Comparison of ENCODE assay signal across 1 cellular context in genomic region chr6:1316482-1317220, GRCh38.
TF ChIP-seq lines count a peak whose summit lies in the region.

No MANE protein-coding gene starts in this region.

TF ChIP-seq in HepG2, 621 proteins besides CTCF, POLR2A, EP300 and RAD21 (continued from another document and continues in another):
- TF ChIP-seq PBX3 (CRISPR knock-in tag; IDR thresholded peaks at IDR 0.05; ENCODE audit: borderline replicate concordance) (no peak), CAMTA2 (CRISPR knock-in tag; IDR thresholded peaks at IDR 0.05; ENCODE audit: borderline replicate concordance) (peak; percentile 36; the same call in 1 of the 2 replicates), TFAP4 (IDR thresholded peaks at IDR 0.05; ENCODE audit: borderline replicate concordance, low read depth) (peak; percentile 27; the same call in 1 of the 2 replicates), ZNF746 (CRISPR knock-in tag; IDR thresholded peaks at IDR 0.05) (peak; percentile 85), TEAD3 (CRISPR knock-in tag; optimal IDR thresholded peaks at IDR 0.05; ENCODE audit: borderline replicate concordance) (peak; percentile 59), ZNF576 (CRISPR knock-in tag; IDR thresholded peaks at IDR 0.05) (0 out of 2 replicates have a peak, but pooled peaks have one; percentile 48), ARID4A (CRISPR knock-in tag; IDR thresholded peaks at IDR 0.05; ENCODE audit: borderline replicate concordance) (0 out of 2 replicates have a peak, but pooled peaks have one; percentile 4), KDM5B (CRISPR knock-in tag; IDR thresholded peaks at IDR 0.05; ENCODE audit: borderline replicate concordance) (peak; percentile 79), ZNF468 (CRISPR knock-in tag; IDR thresholded peaks at IDR 0.05) (no peak), PCBP1 (IDR thresholded peaks at IDR 0.05; ENCODE audit: borderline replicate concordance, low read depth, low read length) (peak; percentile 86; the same call in 1 of the 2 replicates), ZNF670 (CRISPR knock-in tag; IDR thresholded peaks at IDR 0.05; ENCODE audit: borderline replicate concordance) (no peak), ZNF235 (CRISPR knock-in tag; IDR thresholded peaks at IDR 0.05; ENCODE audit: borderline replicate concordance) (0 out of 2 replicates have a peak, but pooled peaks have one; percentile 71), ZBTB7A (CRISPR knock-in tag; IDR thresholded peaks at IDR 0.05) (peak; percentile 44; the same call in 1 of the 2 replicates), ETV6 (CRISPR knock-in tag; conservative IDR thresholded peaks at IDR 0.05) (no peak), HNF4A (CRISPR knock-in tag; IDR thresholded peaks at IDR 0.05) (no peak), FOXJ3 (CRISPR knock-in tag; IDR thresholded peaks at IDR 0.05; ENCODE audit: borderline replicate concordance) (no peak), GZF1 (CRISPR knock-in tag; IDR thresholded peaks at IDR 0.05) (0 out of 2 replicates have a peak, but pooled peaks have one; percentile 68), DMAP1 (CRISPR knock-in tag; IDR thresholded peaks at IDR 0.05) (peak; percentile 34; the same call in 1 of the 2 replicates), ZNF362 (CRISPR knock-in tag; IDR thresholded peaks at IDR 0.05; ENCODE audit: borderline replicate concordance) (peak; percentile 38; the same call in 1 of the 2 replicates), SIN3A (IDR thresholded peaks at IDR 0.05; ENCODE audit: borderline replicate concordance, low read depth, low read length) (no peak), ZFP36L2 (CRISPR knock-in tag; IDR thresholded peaks at IDR 0.05) (no peak), TFDP1 (CRISPR knock-in tag; IDR thresholded peaks at IDR 0.05; ENCODE audit: borderline replicate concordance) (peak; percentile 19; the same call in 1 of the 2 replicates), RXRA (CRISPR knock-in tag; IDR thresholded peaks at IDR 0.05) (0 out of 2 replicates have a peak, but pooled peaks have one; percentile 20), SAFB2 (CRISPR knock-in tag; IDR thresholded peaks at IDR 0.05; ENCODE audit: borderline replicate concordance, low read depth) (no peak), MTA1 (CRISPR knock-in tag; IDR thresholded peaks at IDR 0.05; ENCODE audit: borderline replicate concordance) (peak; percentile 63; the same call in 1 of the 2 replicates), SALL1 (CRISPR knock-in tag; IDR thresholded peaks at IDR 0.05) (peak; percentile 27; the same call in 1 of the 2 replicates), ZNF292 (CRISPR knock-in tag; IDR thresholded peaks at IDR 0.05; ENCODE audit: borderline replicate concordance, low read depth) (peak; percentile 73), CHD2 (IDR thresholded peaks at IDR 0.05; ENCODE audit: low read depth, low read length) (peak; percentile 48; the same call in 1 of the 2 replicates), HMGA1 (CRISPR knock-in tag; conservative IDR thresholded peaks at IDR 0.05) (no peak), ZSCAN25 (CRISPR knock-in tag; IDR thresholded peaks at IDR 0.05) (peak; percentile 54; the same call in 1 of the 2 replicates), ZNF383 (CRISPR knock-in tag; IDR thresholded peaks at IDR 0.05; ENCODE audit: borderline replicate concordance) (no peak), KMT2B (CRISPR knock-in tag; IDR thresholded peaks at IDR 0.05) (0 out of 2 replicates have a peak, but pooled peaks have one; percentile 29), EED (CRISPR knock-in tag; IDR thresholded peaks at IDR 0.05) (peak; percentile 71; the same call in 1 of the 2 replicates), RARA (CRISPR knock-in tag; IDR thresholded peaks at IDR 0.05) (no peak), ZFX (CRISPR knock-in tag; IDR thresholded peaks at IDR 0.05; ENCODE audit: low read depth) (peak; percentile 36), PPARG (CRISPR knock-in tag; conservative IDR thresholded peaks at IDR 0.05) (no peak), ZNF768 (CRISPR knock-in tag; IDR thresholded peaks at IDR 0.05) (peak; percentile 77), SNRNP70 (IDR thresholded peaks at IDR 0.05; ENCODE audit: low read depth, low read length) (no peak), KDM1A (CRISPR knock-in tag; IDR thresholded peaks at IDR 0.05) (no peak), ELF3 (CRISPR knock-in tag; IDR thresholded peaks at IDR 0.05) (0 out of 2 replicates have a peak, but pooled peaks have one; percentile 10), ZNF761 (CRISPR knock-in tag; conservative IDR thresholded peaks at IDR 0.05) (0 out of 2 replicates have a peak, but pooled peaks have one; percentile 48), ZNF563 (CRISPR knock-in tag; IDR thresholded peaks at IDR 0.05) (0 out of 2 replicates have a peak, but pooled peaks have one; percentile 53), GFI1 (CRISPR knock-in tag; IDR thresholded peaks at IDR 0.05; ENCODE audit: borderline replicate concordance) (no peak), ZNF558 (CRISPR knock-in tag; IDR thresholded peaks at IDR 0.05; ENCODE audit: borderline replicate concordance) (no peak), NFAT5 (CRISPR knock-in tag; IDR thresholded peaks at IDR 0.05) (no peak), DBP (CRISPR knock-in tag; IDR thresholded peaks at IDR 0.05; ENCODE audit: not compliant biosample characterization) (no peak), ZBTB49 (CRISPR knock-in tag; IDR thresholded peaks at IDR 0.05; ENCODE audit: borderline replicate concordance) (no peak), HNRNPL (IDR thresholded peaks at IDR 0.05; ENCODE audit: low read depth, low read length) (0 out of 2 replicates have a peak, but pooled peaks have one; percentile 36), KDM3A (CRISPR knock-in tag; IDR thresholded peaks at IDR 0.05; ENCODE audit: low read depth) (0 out of 2 replicates have a peak, but pooled peaks have one; percentile 16)
